9 cellular contexts compared by ENCODE assay signal in the genomic region with DNA sequence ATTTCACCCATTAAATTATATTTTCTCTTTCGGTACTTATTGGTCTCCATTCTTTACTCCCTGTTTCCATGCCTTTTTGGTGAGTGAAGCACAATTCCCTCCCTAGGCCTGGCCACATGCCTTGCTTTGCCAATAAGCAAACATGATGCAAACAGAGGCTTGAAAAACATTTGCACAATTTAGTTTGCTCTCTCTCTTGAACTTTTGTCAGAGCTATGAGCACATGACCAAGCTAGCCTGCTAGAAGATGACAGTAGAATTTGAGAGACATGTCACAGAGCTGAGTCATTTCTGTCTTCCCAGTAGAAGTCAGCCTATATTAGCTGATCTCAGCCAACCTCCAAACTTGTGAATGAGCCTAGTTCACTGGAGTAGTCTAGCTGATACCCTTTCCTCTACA. TPM values are rescaled to one million over a fixed set of nuclear protein-coding genes. Genes with fewer than 3 reads are reported as not detected.
DNase-seq lines count a peak whose midpoint lies in the region; ATAC-seq and TF ChIP-seq lines count a peak whose summit lies in the region.
"Had no signal": no experiment of that assay in that cellular context is flagged by ENCODE, and none has a peak within 500 bp of the region (broad histone marks: within the 10 kb centered on the region; RNA-seq: fewer than 3 reads in every experiment).

No MANE protein-coding gene starts in this region.

- no peak for TF ChIP-seq CTCF in NB4 (IDR thresholded peaks at IDR 0.05; ENCODE audit: low read depth, low read length)

- no peaks in the 10 kb centered on the region for H3K27me3 Mint-ChIP-seq in activated naive CD8-positive, alpha-beta T cell treated with anti-CD3 and anti-CD28 coated beads, Interleukin-2, amount 50 U/mL, for 24 hours
- H3K27me3 Mint-ChIP-seq in activated naive CD8-positive, alpha-beta T cell treated with anti-CD3 and anti-CD28 coated beads for 36 hours: no peaks in the 10 kb centered on the region
- H3K27me3 Mint-ChIP-seq in immature natural killer cell (ENCODE audit: low read depth in 3 of 3): peaks cover 0 to 1% (median 0%) of the 10 kb centered on the region in 3 donors
- H3K27me3 Mint-ChIP-seq: activated naive CD8-positive, alpha-beta T cell treated with anti-CD3 and anti-CD28 coated beads, Interleukin-2, amount 10 ng/mL, durations not matched to agents 7 days and 5 days had no signal

- peaks cover 15% of the 10 kb centered on the region for H3K4me1 Mint-ChIP-seq in activated naive CD8-positive, alpha-beta T cell treated with anti-CD3 and anti-CD28 coated beads, Interleukin-2, amount 50 U/mL, for 24 hours
- peaks cover 6% of the 10 kb centered on the region for H3K4me1 Mint-ChIP-seq in activated naive CD8-positive, alpha-beta T cell treated with anti-CD3 and anti-CD28 coated beads for 36 hours
- H3K4me1 Mint-ChIP-seq in immature natural killer cell: no peaks in the 10 kb centered on the region

- peak; percentile 69 for ATAC-seq in activated naive CD8-positive, alpha-beta T cell treated with anti-CD3 and anti-CD28 coated beads, Interleukin-2, amount 50 U/mL, for 24 hours
- peak; percentile 96 for ATAC-seq in HG02642 (IDR thresholded peaks at IDR 0.05; ENCODE audit: poor library complexity, unreplicated experiment)

- no peak for TF ChIP-seq POLR2A in NB4 (IDR thresholded peaks at IDR 0.05; ENCODE audit: extremely low read depth, insufficient read length)

- no peaks in the 10 kb centered on the region for H3K9me3 Mint-ChIP-seq in activated naive CD8-positive, alpha-beta T cell treated with anti-CD3 and anti-CD28 coated beads, Interleukin-2, amount 50 U/mL, for 24 hours
- no peaks in the 10 kb centered on the region for H3K9me3 Mint-ChIP-seq in activated naive CD8-positive, alpha-beta T cell treated with anti-CD3 and anti-CD28 coated beads for 36 hours
- no peaks in the 10 kb centered on the region for H3K9me3 Mint-ChIP-seq in immature natural killer cell
- H3K9me3 Mint-ChIP-seq: activated naive CD8-positive, alpha-beta T cell treated with anti-CD3 and anti-CD28 coated beads, Interleukin-2, amount 10 ng/mL, durations not matched to agents 7 days and 5 days had no signal

- no peak overlapping the region for H3K27ac Mint-ChIP-seq in activated naive CD8-positive, alpha-beta T cell treated with anti-CD3 and anti-CD28 coated beads, Interleukin-2, amount 50 U/mL, for 24 hours
- H3K27ac Mint-ChIP-seq in activated naive CD8-positive, alpha-beta T cell treated with anti-CD3 and anti-CD28 coated beads for 36 hours: no peak overlapping the region
- no peak overlapping the region for H3K27ac Mint-ChIP-seq in immature natural killer cell
- H3K27ac Mint-ChIP-seq: activated naive CD8-positive, alpha-beta T cell treated with anti-CD3 and anti-CD28 coated beads, Interleukin-2, amount 10 ng/mL, durations not matched to agents 7 days and 5 days had no signal

- H3K36me3 Mint-ChIP-seq in activated naive CD8-positive, alpha-beta T cell treated with anti-CD3 and anti-CD28 coated beads, Interleukin-2, amount 50 U/mL, for 24 hours (ENCODE audit: low read depth): peaks cover 14% of the 10 kb centered on the region
- peaks cover 2% of the 10 kb centered on the region for H3K36me3 Mint-ChIP-seq in activated naive CD8-positive, alpha-beta T cell treated with anti-CD3 and anti-CD28 coated beads for 36 hours
- H3K36me3 Mint-ChIP-seq in immature natural killer cell: peaks cover 0 to 9% (median 4%) of the 10 kb centered on the region in 3 donors
- H3K36me3 Mint-ChIP-seq: activated naive CD8-positive, alpha-beta T cell treated with anti-CD3 and anti-CD28 coated beads, Interleukin-2, amount 10 ng/mL, durations not matched to agents 7 days and 5 days had no signal

- no peak overlapping the region for H3K4me3 Mint-ChIP-seq in activated naive CD8-positive, alpha-beta T cell treated with anti-CD3 and anti-CD28 coated beads, Interleukin-2, amount 50 U/mL, for 24 hours
- no peak overlapping the region for H3K4me3 Mint-ChIP-seq in activated naive CD8-positive, alpha-beta T cell treated with anti-CD3 and anti-CD28 coated beads for 36 hours
- H3K4me3 Mint-ChIP-seq in immature natural killer cell: no peak overlapping the region
- H3K4me3 Mint-ChIP-seq: activated naive CD8-positive, alpha-beta T cell treated with anti-CD3 and anti-CD28 coated beads, Interleukin-2, amount 10 ng/mL, durations not matched to agents 7 days and 5 days had no signal

- DNase-seq in activated naive CD8-positive, alpha-beta T cell treated with anti-CD3 and anti-CD28 coated beads, Interleukin-2, amount 50 U/mL, for 24 hours: no peak
- no peak for DNase-seq in activated naive CD8-positive, alpha-beta T cell treated with anti-CD3 and anti-CD28 coated beads for 36 hours
- DNase-seq in NB4 (ENCODE audit: low read depth) (peak; percentile 23), epithelial cell of prostate (ENCODE audit: low read depth, low spot score) (peak; percentile 83), smooth muscle cell of the brain vasculature (ENCODE audit: low read depth, low spot score) (peak; percentile 50), immature natural killer cell (no peak), germinal center (ENCODE audit: low spot score) (no peak)
- DNase-seq: activated naive CD8-positive, alpha-beta T cell treated with anti-CD3 and anti-CD28 coated beads, Interleukin-2, amount 10 ng/mL, durations not matched to agents 7 days and 5 days had no signal

- H3K4me3 ChIP-seq in NB4 (ENCODE audit: low read depth, low read length): no peak overlapping the region

- peak overlapping the region; percentile 60 for H3K27ac ChIP-seq in epithelial cell of prostate

RNA-seq across cellular contexts. Expression of a gene that starts 24.6 kb away (rescaled TPM):
- total RNA-seq in activated naive CD8-positive, alpha-beta T cell treated with anti-CD3 and anti-CD28 coated beads for 36 hours: not detected
- not detected for polyA plus RNA-seq in immature natural killer cell
- total RNA-seq: activated naive CD8-positive, alpha-beta T cell treated with anti-CD3 and anti-CD28 coated beads, Interleukin-2, amount 10 ng/mL, durations not matched to agents 7 days and 5 days had no signal

Comparison
In these comparisons a context has a peak if more than half of its experiments do, and no peak if none do; other contexts are left out.
1. DNase-seq: peak in NB4 (single experiment), epithelial cell of prostate (single experiment) and smooth muscle cell of the brain vasculature (single experiment); none in activated naive CD8-positive, alpha-beta T cell treated with anti-CD3 and anti-CD28 coated beads, Interleukin-2, amount 50 U/mL, for 24 hours (single experiment), activated naive CD8-positive, alpha-beta T cell treated with anti-CD3 and anti-CD28 coated beads for 36 hours (single experiment), immature natural killer cell (0 of 3) and germinal center (single experiment).